In the genomic region with DNA sequence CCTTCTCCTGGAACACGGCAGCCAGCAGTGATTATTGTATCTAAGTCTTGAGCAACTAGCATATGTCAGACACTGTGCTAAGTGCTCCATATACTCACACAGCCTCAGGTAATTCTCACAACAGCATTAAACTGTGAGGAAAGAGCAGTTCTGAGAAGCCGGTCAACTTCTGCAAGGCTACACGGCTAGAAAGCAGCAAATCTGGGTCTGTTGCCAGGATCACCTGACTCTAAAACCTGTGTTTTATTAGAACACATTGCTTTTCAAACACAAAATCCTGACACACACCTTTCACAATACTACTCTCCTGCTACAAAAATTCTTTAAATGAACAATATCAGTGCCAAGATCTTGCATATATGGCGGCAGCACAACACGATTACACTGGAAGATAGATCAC, we compare ENCODE assay signal across 24 cellular contexts.
"Had no signal": no experiment of that assay in that cellular context is flagged by ENCODE, and none has a peak within 500 bp of the region (broad histone marks: within the 10 kb centered on the region; RNA-seq: fewer than 3 reads in every experiment).

No MANE protein-coding gene starts in this region.

- DNase-seq: cortex of kidney; effector memory CD8-positive, alpha-beta T cell; foreskin keratinocyte; heart left ventricle; kidney; left lung; mesenchymal stem cell; mucosa of descending colon; naive B cell; sigmoid colon; stimulated activated CD4-positive, alpha-beta T cell treated with anti-CD3 and anti-CD28 coated beads, Interleukin-2, amount 100 ng/mL, for 24 hours; stimulated activated CD4-positive, alpha-beta T cell treated with anti-CD3 and anti-CD28 coated beads, Interleukin-4, amount 100 ng/mL, for 24 hours; stimulated activated naive CD4-positive, alpha-beta T cell treated with Interleukin-2 at 50 U/mL for 16 hours; stomach; tibial artery had no signal

- H3K27ac ChIP-seq: foreskin keratinocyte, gastroesophageal sphincter, heart left ventricle, hepatocyte, left lung, neutrophil, parathyroid adenoma, right atrium auricular region, sigmoid colon, stomach, tibial artery had no signal

- H3K27me3 ChIP-seq: foreskin keratinocyte, gastroesophageal sphincter, heart left ventricle, hepatocyte, left lung, neutrophil, right atrium auricular region, sigmoid colon, stomach, tibial artery had no signal

- H3K4me1 ChIP-seq: foreskin keratinocyte, gastroesophageal sphincter, heart left ventricle, left lung, parathyroid adenoma, right atrium auricular region, sigmoid colon, stomach, tibial artery had no signal

- H3K9me3 ChIP-seq: gastroesophageal sphincter, heart left ventricle, left lung, mucosa of descending colon, neutrophil, right atrium auricular region, sigmoid colon, stomach, tibial artery had no signal

- H3K4me3 ChIP-seq: gastroesophageal sphincter, heart left ventricle, hepatocyte, left lung, mucosa of descending colon, right atrium auricular region, sigmoid colon, stomach, tibial artery had no signal

- FAIRE-seq: endometrium, kidney, urothelium cell line had no signal

- ATAC-seq: effector memory CD8-positive, alpha-beta T cell; foreskin keratinocyte; gastroesophageal sphincter; heart left ventricle; left lung; mucosa of descending colon; natural killer cell treated with Interleukin-12 subunit alpha and Interleukin-12 subunit beta and Interleukin-15 and Interleukin-18, amount 100 ng/mL, for 72 hours; stimulated activated effector memory CD8-positive, alpha-beta T cell treated with anti-CD3 and anti-CD28 coated beads, Interleukin-12 subunit alpha, Interleukin-12 subunit beta, amount 100 ng/mL, for 72 hours had no signal

- H3K36me3 ChIP-seq: right atrium auricular region had no signal
